1 cellular context compared by ENCODE assay signal in genomic region chr5:115850771-115851416, GRCh38.
TF ChIP-seq lines count a peak whose summit lies in the region.

No MANE protein-coding gene starts in this region.

TF ChIP-seq in HCT116, 20 proteins besides CTCF, POLR2A, EP300 and RAD21:
- TF ChIP-seq SP1 (IDR thresholded peaks at IDR 0.05; ENCODE audit: low read depth) = 0 out of 2 replicates have a peak, but pooled peaks have one; percentile 9
- TF ChIP-seq, protein P1, sequence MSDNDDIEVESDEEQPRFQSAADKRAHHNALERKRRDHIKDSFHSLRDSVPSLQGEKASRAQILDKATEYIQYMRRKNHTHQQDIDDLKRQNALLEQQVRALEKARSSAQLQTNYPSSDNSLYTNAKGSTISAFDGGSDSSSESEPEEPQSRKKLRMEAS (IDR thresholded peaks at IDR 0.05) = no peak
TF ChIP-seq in HCT116: peak in this region for 1.
